Comparison of ENCODE assay signal across 16 cellular contexts in genomic region chr4:149347139-149347538, GRCh38.
"Had no signal": no experiment of that assay in that cellular context is flagged by ENCODE, and none has a peak within 500 bp of the region (broad histone marks: within the 10 kb centered on the region; RNA-seq: fewer than 3 reads in every experiment).

No MANE protein-coding gene starts in this region.

- DNase-seq: activated CD4-positive, alpha-beta memory T cell treated with anti-CD3 and anti-CD28 coated beads, Interleukin-2, amount 10 ng/mL, durations not matched to agents 7 days and 5 days; activated effector memory CD4-positive, alpha-beta T cell treated with Interleukin-2 at 50 U/mL for 16 hours; activated T-cell treated with anti-CD3 and anti-CD28 coated beads, Interleukin-2, amount 50 U/mL, for 24 hours; adrenal gland; cerebellar nuclear complex; effector memory CD8-positive, alpha-beta T cell; hippocampal formation; left lung; mammary epithelial cell; mucosa of descending colon; naive thymus-derived CD4-positive, alpha-beta T cell; ovary; right lobe of liver; spleen; stimulated activated naive CD8-positive, alpha-beta T cell treated with anti-CD3 and anti-CD28 coated beads, Interleukin-15, amount 100 ng/mL, for 72 hours; WERI-Rb-1 had no signal

- H3K4me3 ChIP-seq: adrenal gland, left lung, mucosa of descending colon, ovary, right lobe of liver, spleen had no signal

- ATAC-seq: effector memory CD8-positive, alpha-beta T cell; left lung; mucosa of descending colon; naive thymus-derived CD4-positive, alpha-beta T cell; right lobe of liver; stimulated activated naive CD8-positive, alpha-beta T cell treated with anti-CD3 and anti-CD28 coated beads, Interleukin-15, amount 100 ng/mL, for 72 hours had no signal
